ENCODE assay signal across 37 cellular contexts in genomic region chr10:25564351-25564750, GRCh38.
"Had no signal": no experiment of that assay in that cellular context is flagged by ENCODE, and none has a peak within 500 bp of the region (broad histone marks: within the 10 kb centered on the region; RNA-seq: fewer than 3 reads in every experiment).

No MANE protein-coding gene starts in this region.

- H3K27ac Mint-ChIP-seq: activated CD4-positive, alpha-beta memory T cell treated with anti-CD3 and anti-CD28 coated beads, Interleukin-2, amount 10 ng/mL, durations not matched to agents 7 days and 5 days; activated CD4-positive, alpha-beta T cell treated with anti-CD3 and anti-CD28 coated beads for 36 hours; activated CD4-positive, alpha-beta T cell treated with anti-CD3 and anti-CD28 coated beads, Interleukin-2, amount 10 ng/mL, durations not matched to agents 7 days and 5 days; activated naive CD4-positive, alpha-beta T cell treated with anti-CD3 and anti-CD28 coated beads for 36 hours; activated naive CD4-positive, alpha-beta T cell treated with anti-CD3 and anti-CD28 coated beads, Interleukin-2, amount 50 U/mL, for 72 hours; activated naive CD8-positive, alpha-beta T cell treated with anti-CD3 and anti-CD28 coated beads for 36 hours; activated T-cell treated with anti-CD3 and anti-CD28 coated beads, Interleukin-2, amount 50 U/mL, for 72 hours; activated T-helper 1 cell treated with anti-CD3 and anti-CD28 coated beads, Interleukin-12 subunit alpha, Interleukin-12 subunit beta, Interleukin-2, Interleukin-4 antibody, amounts not matched to agents 30 ng/mL and 10 ng/mL and 1 ng/mL, durations not matched to agents 14 hours and 24 hours and 36 hours; activated T-helper 17 cell treated with anti-CD3 and anti-CD28 coated beads, Interleukin-2, amount 50 U/mL, for 72 hours; T-helper 1 cell treated with Interleukin-12 subunit alpha and Interleukin-12 subunit beta and Interleukin-4 antibody, amounts not matched to agents 30 μg/mL and 1 μg/mL, for 36 hours; T-helper 2 cell treated with Interferon-gamma antibody and Interleukin-4, amounts not matched to agents 5 μg/mL and 100 μg/mL, for 36 hours; WTC11 had no signal

- H3K9me3 Mint-ChIP-seq: activated CD4-positive, alpha-beta T cell treated with anti-CD3 and anti-CD28 coated beads, Interleukin-2, amount 10 ng/mL, durations not matched to agents 7 days and 5 days; activated naive CD8-positive, alpha-beta T cell treated with anti-CD3 and anti-CD28 coated beads for 36 hours; activated T-helper 1 cell treated with anti-CD3 and anti-CD28 coated beads, Interleukin-12 subunit alpha, Interleukin-12 subunit beta, Interleukin-2, Interleukin-4 antibody, amounts not matched to agents 30 ng/mL and 10 ng/mL and 1 ng/mL, durations not matched to agents 14 hours and 24 hours and 36 hours; T-helper 1 cell treated with Interleukin-12 subunit alpha and Interleukin-12 subunit beta and Interleukin-4 antibody, amounts not matched to agents 30 μg/mL and 1 μg/mL, for 36 hours; WTC11 had no signal

- H3K27me3 ChIP-seq: adrenal gland, body of pancreas, brain microvascular endothelial cell, breast epithelium had no signal

- ATAC-seq: activated CD4-positive, alpha-beta T cell treated with anti-CD3 and anti-CD28 coated beads for 36 hours; activated CD4-positive, CD25-positive, alpha-beta regulatory T cell treated with anti-CD3 and anti-CD28 coated beads, Interleukin-2, amount 50 U/mL, for 24 hours; activated naive CD4-positive, alpha-beta T cell treated with anti-CD3 and anti-CD28 coated beads, Interleukin-2, amount 50 U/mL, for 72 hours; activated T-cell treated with anti-CD3 and anti-CD28 coated beads, Interleukin-2, amount 50 U/mL, for 4 hours; activated T-cell treated with anti-CD3 and anti-CD28 coated beads, Interleukin-2, amount 50 U/mL, for 72 hours; activated T-helper 17 cell treated with anti-CD3 and anti-CD28 coated beads, Interleukin-2, amount 50 U/mL, for 72 hours; body of pancreas; WTC11 had no signal

- H3K4me3 ChIP-seq: adrenal gland, body of pancreas, breast epithelium had no signal

- H3K27ac ChIP-seq: adrenal gland, body of pancreas, brain microvascular endothelial cell, breast epithelium, WERI-Rb-1 had no signal

- H3K4me1 ChIP-seq: adrenal gland, body of pancreas, breast epithelium had no signal

- H3K4me1 Mint-ChIP-seq: activated CD4-positive, alpha-beta memory T cell treated with anti-CD3 and anti-CD28 coated beads, Interleukin-2, amount 10 ng/mL, durations not matched to agents 7 days and 5 days; activated CD4-positive, alpha-beta T cell treated with anti-CD3 and anti-CD28 coated beads for 36 hours; activated CD4-positive, alpha-beta T cell treated with anti-CD3 and anti-CD28 coated beads, Interleukin-2, amount 10 ng/mL, durations not matched to agents 7 days and 5 days; activated naive CD8-positive, alpha-beta T cell treated with anti-CD3 and anti-CD28 coated beads for 36 hours; activated T-helper 17 cell treated with anti-CD3 and anti-CD28 coated beads, Interleukin-2, amount 50 U/mL, for 72 hours had no signal

- H3K27me3 Mint-ChIP-seq: activated CD4-positive, alpha-beta memory T cell treated with anti-CD3 and anti-CD28 coated beads, Interleukin-2, amount 10 ng/mL, durations not matched to agents 7 days and 5 days; activated CD4-positive, alpha-beta T cell treated with anti-CD3 and anti-CD28 coated beads for 36 hours; activated CD4-positive, alpha-beta T cell treated with anti-CD3 and anti-CD28 coated beads, Interleukin-2, amount 10 ng/mL, durations not matched to agents 7 days and 5 days; activated naive CD8-positive, alpha-beta T cell treated with anti-CD3 and anti-CD28 coated beads for 36 hours; activated T-helper 17 cell treated with anti-CD3 and anti-CD28 coated beads, Interleukin-2, amount 50 U/mL, for 72 hours had no signal

- H3K36me3 Mint-ChIP-seq: activated naive CD4-positive, alpha-beta T cell treated with anti-CD3 and anti-CD28 coated beads, Interleukin-2, amount 50 U/mL, for 72 hours; activated naive CD8-positive, alpha-beta T cell treated with anti-CD3 and anti-CD28 coated beads for 36 hours; WTC11 had no signal

- DNase-seq: activated CD4-positive, alpha-beta memory T cell treated with anti-CD3 and anti-CD28 coated beads, Interleukin-2, amount 10 ng/mL, durations not matched to agents 7 days and 5 days; activated CD4-positive, alpha-beta T cell treated with anti-CD3 and anti-CD28 coated beads for 1 hour; activated CD4-positive, alpha-beta T cell treated with anti-CD3 and anti-CD28 coated beads for 36 hours; activated CD4-positive, alpha-beta T cell treated with anti-CD3 and anti-CD28 coated beads for 48 hours; activated CD4-positive, alpha-beta T cell treated with anti-CD3 and anti-CD28 coated beads, Interleukin-2, amount 10 ng/mL, durations not matched to agents 7 days and 5 days; activated CD4-positive, alpha-beta T cell treated with anti-CD3 and anti-CD28 coated beads, Interleukin-2, amount 50 U/mL, for 48 hours; activated CD4-positive, CD25-positive, alpha-beta regulatory T cell; activated CD8-positive, alpha-beta memory T cell treated with anti-CD3 and anti-CD28 coated beads, Interleukin-2, amount 50 U/mL, for 4 hours; activated effector memory CD4-positive, alpha-beta T cell treated with anti-CD3 and anti-CD28 coated beads, Interleukin-2, amount 50 U/mL, for 16 hours; activated gamma-delta T cell treated with Interleukin-2 at 50 U/mL for 16 hours; activated naive CD4-positive, alpha-beta T cell; activated naive CD4-positive, alpha-beta T cell treated with anti-CD3 and anti-CD28 coated beads for 36 hours; activated naive CD4-positive, alpha-beta T cell treated with anti-CD3 and anti-CD28 coated beads, Interleukin-2, amount 50 U/mL, for 16 hours; activated naive CD8-positive, alpha-beta T cell treated with anti-CD3 and anti-CD28 coated beads for 36 hours; activated T-cell treated with anti-CD3 and anti-CD28 coated beads for 4 hours; activated T-cell treated with anti-CD3 and anti-CD28 coated beads, Interleukin-2, amount 50 U/mL, for 1 hour; activated T-cell treated with anti-CD3 and anti-CD28 coated beads, Interleukin-2, amount 50 U/mL, for 4 hours; activated T-cell treated with anti-CD3 and anti-CD28 coated beads, Interleukin-2, amount 50 U/mL, for 72 hours; adrenal gland; amniotic stem cell; aorta; body of pancreas; brain microvascular endothelial cell; central memory CD4-positive, alpha-beta T cell; SW 1271; T-helper 1 cell; T-helper 2 cell; T-helper 9 cell; WERI-Rb-1 had no signal

- H3K4me3 Mint-ChIP-seq: activated CD4-positive, alpha-beta memory T cell treated with anti-CD3 and anti-CD28 coated beads, Interleukin-2, amount 10 ng/mL, durations not matched to agents 7 days and 5 days; activated CD4-positive, alpha-beta T cell treated with anti-CD3 and anti-CD28 coated beads for 36 hours; activated CD4-positive, alpha-beta T cell treated with anti-CD3 and anti-CD28 coated beads, Interleukin-2, amount 10 ng/mL, durations not matched to agents 7 days and 5 days; activated naive CD4-positive, alpha-beta T cell treated with anti-CD3 and anti-CD28 coated beads for 36 hours; activated naive CD8-positive, alpha-beta T cell treated with anti-CD3 and anti-CD28 coated beads for 36 hours; activated T-cell treated with anti-CD3 and anti-CD28 coated beads, Interleukin-2, amount 50 U/mL, for 4 hours; activated T-cell treated with anti-CD3 and anti-CD28 coated beads, Interleukin-2, amount 50 U/mL, for 72 hours; activated T-helper 1 cell treated with anti-CD3 and anti-CD28 coated beads, Interleukin-12 subunit alpha, Interleukin-12 subunit beta, Interleukin-2, Interleukin-4 antibody, amounts not matched to agents 30 ng/mL and 10 ng/mL and 1 ng/mL, durations not matched to agents 14 hours and 24 hours and 36 hours; activated T-helper 17 cell treated with anti-CD3 and anti-CD28 coated beads, Interleukin-2, amount 50 U/mL, for 72 hours; T-helper 1 cell treated with Interleukin-12 subunit alpha and Interleukin-12 subunit beta and Interleukin-4 antibody, amounts not matched to agents 30 μg/mL and 1 μg/mL, for 36 hours; T-helper 2 cell treated with Interferon-gamma antibody and Interleukin-4, amounts not matched to agents 5 μg/mL and 100 μg/mL, for 36 hours; WTC11 had no signal

- H3K36me3 ChIP-seq: adrenal gland, brain microvascular endothelial cell, breast epithelium, WERI-Rb-1 had no signal

- H3K9me3 ChIP-seq: adrenal gland, body of pancreas, breast epithelium had no signal
